ENCODE assay signal across 19 cellular contexts in genomic region chr17:46160169-46160568, GRCh38. TPM values are rescaled to one million over a fixed set of nuclear protein-coding genes. Genes with fewer than 3 reads are reported as not detected.
DNase-seq lines count a peak whose midpoint lies in the region; ATAC-seq and TF ChIP-seq lines count a peak whose summit lies in the region.
"Had no signal": no experiment of that assay in that cellular context is flagged by ENCODE, and none has a peak within 500 bp of the region (broad histone marks: within the 10 kb centered on the region; RNA-seq: fewer than 3 reads in every experiment).

No MANE protein-coding gene starts in this region.

- no peaks in the 10 kb centered on the region for H3K27me3 ChIP-seq in CD4-positive, alpha-beta memory T cell (ENCODE audit: insufficient read depth, low read length)
- H3K27me3 ChIP-seq in esophagus muscularis mucosa (no peaks in the 10 kb centered on the region), trophoblast cell (ENCODE audit: insufficient read depth, low read length) (no peaks in the 10 kb centered on the region), left lung (no peaks in the 10 kb centered on the region)
- H3K27me3 ChIP-seq: hepatocyte, thyroid gland had no signal

- no peaks in the 10 kb centered on the region for H3K9me3 Mint-ChIP-seq in CD4-positive, alpha-beta memory T cell
- H3K9me3 Mint-ChIP-seq in T-cell = no peaks in the 10 kb centered on the region
- H3K9me3 Mint-ChIP-seq: activated CD4-positive, alpha-beta T cell treated with anti-CD3 and anti-CD28 coated beads, Interleukin-2, amount 10 ng/mL, durations not matched to agents 24 days and 14 days; activated naive CD4-positive, alpha-beta T cell treated with anti-CD3 and anti-CD28 coated beads for 36 hours had no signal

- TF ChIP-seq CTCF in HEK293 (tag by site-specific recombination; IDR thresholded peaks at IDR 0.05) (no peak), esophagus muscularis mucosa (IDR thresholded peaks at IDR 0.05) (no peak), left lung (IDR thresholded peaks at IDR 0.05) (no peak)

- POLR2A ChIA-PET in CD4-positive, alpha-beta memory T cell (lab: Charles Lee; ENCODE audit: partially characterized antibody) = interaction anchor here (0.6 to 2.5 kb wide), 4 partner anchors 9 to 33 kb away, joined by 4 to 7 read pairs (median 4); partner anchors contain the start of gene KANSL1
- POLR2A ChIA-PET in HEK293 (lab: Yijun Ruan, JAX) (interaction anchor here (0.6 kb wide), 1 partner anchor 30 kb away, joined by 9 read pairs; no protein-coding TSS in a partner anchor), T-cell (lab: Charles Lee) (interaction anchor here (0.5 to 1.0 kb wide), 3 partner anchors 9 to 28 kb away, joined by 3 to 6 read pairs (median 3); no protein-coding TSS in a partner anchor)

- H3K4ac ChIP-seq in trophoblast cell (ENCODE audit: low read depth, low read length) = peak overlapping the region; percentile 49

- no peak overlapping the region for H2AK5ac ChIP-seq in trophoblast cell (ENCODE audit: low read length)

- H3K36me3 ChIP-seq in CD4-positive, alpha-beta memory T cell (ENCODE audit: insufficient read depth, low read length) = no peaks in the 10 kb centered on the region
- H3K36me3 ChIP-seq in HEK293 (ENCODE audit: control insufficient read depth in 2 of 2, insufficient read depth in 1 of 2, low read length in 2 of 2) (no peaks in the 10 kb centered on the region; a peak in 1 of 3 replicates), esophagus muscularis mucosa (no peaks in the 10 kb centered on the region), trophoblast cell (ENCODE audit: control insufficient read depth in 1 of 2, insufficient read depth in 2 of 2, low read length in 2 of 2) (peaks cover 0 to 2% of the 10 kb centered on the region in 2 experiments), left lung (no peaks in the 10 kb centered on the region)
- H3K36me3 ChIP-seq: thyroid gland had no signal

- H3K4me3 ChIP-seq in CD4-positive, alpha-beta memory T cell (ENCODE audit: low read length in 2 of 2) = no peak overlapping the region
- no peak overlapping the region for H3K4me3 ChIP-seq in HEK293 (ENCODE audit: low read depth, low read length)
- H3K4me3 ChIP-seq in esophagus muscularis mucosa = no peak overlapping the region
- no peak overlapping the region for H3K4me3 ChIP-seq in trophoblast cell (ENCODE audit: low read depth, low read length)
- H3K4me3 ChIP-seq in left lung = no peak overlapping the region
- H3K4me3 ChIP-seq: coronary artery, hepatocyte, thyroid gland had no signal

- no peak overlapping the region for H3K9ac ChIP-seq in trophoblast cell (ENCODE audit: low read length)

- no peak for ATAC-seq in sciatic nerve
- no peak for ATAC-seq in T-cell (replicated peaks in 1 of 4)
- no peak for ATAC-seq in left lung

- H3K36me3 Mint-ChIP-seq in CD4-positive, alpha-beta memory T cell = peaks cover 4 to 24% of the 10 kb centered on the region in 2 donors
- H3K36me3 Mint-ChIP-seq in T-cell = peaks cover 28% of the 10 kb centered on the region

- H2BK12ac ChIP-seq in trophoblast cell (ENCODE audit: low read length) = no peak overlapping the region

- no peaks in the 10 kb centered on the region for H3K27me3 Mint-ChIP-seq in CD4-positive, alpha-beta memory T cell
- no peaks in the 10 kb centered on the region for H3K27me3 Mint-ChIP-seq in T-cell
- H3K27me3 Mint-ChIP-seq: activated CD4-positive, alpha-beta T cell treated with anti-CD3 and anti-CD28 coated beads, Interleukin-2, amount 10 ng/mL, durations not matched to agents 24 days and 14 days had no signal

- 96% methylated on average over 8 of the region's 8 CpGs for WGBS in esophagus muscularis mucosa
- WGBS in trophoblast cell (ENCODE audit: extremely low coverage, insufficient coverage, insufficient read length) = no CpG with 5 or more reads among the region's 8 CpGs

- TF ChIP-seq POLR2A in esophagus muscularis mucosa (IDR thresholded peaks at IDR 0.05; ENCODE audit: low read depth) = no peak

- H3K4me1 Mint-ChIP-seq in CD4-positive, alpha-beta memory T cell = peaks cover 75 to 98% (median 86%) of the 10 kb centered on the region in 4 donors
- peaks cover 94 to 98% (median 95%) of the 10 kb centered on the region in 3 donors for H3K4me1 Mint-ChIP-seq in T-cell

- peak overlapping the region; percentile 77 for H3K18ac ChIP-seq in trophoblast cell (ENCODE audit: low read length)

- no peak for TF ChIP-seq EP300 in esophagus muscularis mucosa (IDR thresholded peaks at IDR 0.05)

- H3K4me2 ChIP-seq in trophoblast cell (ENCODE audit: low read length) = no peak overlapping the region
- H3K4me2 ChIP-seq: hepatocyte had no signal

- no peak overlapping the region for H4K12ac ChIP-seq in trophoblast cell (ENCODE audit: low read depth, low read length)

- peak overlapping the region in 3 of 8 donors; percentile 21 to 46 (median 31) for H3K4me3 Mint-ChIP-seq in CD4-positive, alpha-beta memory T cell
- peak overlapping the region in 1 of 3 donors; percentile 54 for H3K4me3 Mint-ChIP-seq in T-cell
- H3K4me3 Mint-ChIP-seq: activated CD4-positive, alpha-beta T cell treated with anti-CD3 and anti-CD28 coated beads, Interleukin-2, amount 10 ng/mL, durations not matched to agents 24 days and 14 days; activated naive CD4-positive, alpha-beta T cell treated with anti-CD3 and anti-CD28 coated beads for 36 hours had no signal

- CTCF ChIA-PET in CD4-positive, alpha-beta memory T cell (lab: Charles Lee; ENCODE audit: partially characterized antibody) = interaction anchor here (1.0 to 1.8 kb wide), 5 partner anchors 10 to 53 kb away, joined by 3 to 10 read pairs (median 4); no protein-coding TSS in a partner anchor
- CTCF ChIA-PET in HEK293 (lab: Yijun Ruan, JAX) (interaction anchor here (0.8 to 3.4 kb wide), 5 partner anchors 7 to 123 kb away, joined by 3 to 19 read pairs (median 3); partner anchors contain the start of gene KANSL1), T-cell (lab: Charles Lee) (interaction anchor here in 1 of 2 donors (0.8 to 2.2 kb wide), 5 partner anchors 15 to 52 kb away, joined by 3 to 9 read pairs (median 4); partner anchors contain the start of gene KANSL1)

- intact Hi-C loops in CD4-positive, alpha-beta memory T cell (cut with micrococcal nuclease) = no loop called here
- intact Hi-C loops in esophagus muscularis mucosa (cut with DNase I) = no loop called here
- intact Hi-C loops in sciatic nerve (cut with DNase I) = no loop called here
- intact Hi-C loops in left lung (cut with DNase I) = no loop called here

- H3K4me1 ChIP-seq in CD4-positive, alpha-beta memory T cell (ENCODE audit: insufficient read depth, low read length) = peaks cover 96% of the 10 kb centered on the region
- peaks cover 74% of the 10 kb centered on the region for H3K4me1 ChIP-seq in HEK293 (ENCODE audit: control insufficient read depth, insufficient read depth, low read length)
- peaks cover 74 to 97% (median 96%) of the 10 kb centered on the region in 4 donors for H3K4me1 ChIP-seq in esophagus muscularis mucosa
- no peaks in the 10 kb centered on the region for H3K4me1 ChIP-seq in trophoblast cell (ENCODE audit: control insufficient read depth in 1 of 2, insufficient read depth in 2 of 2, low read length in 2 of 2)
- peaks cover 78 to 96% of the 10 kb centered on the region in 2 donors for H3K4me1 ChIP-seq in left lung

- H4K91ac ChIP-seq in trophoblast cell (ENCODE audit: low read depth, low read length) = no peak overlapping the region

- H3K79me2 ChIP-seq in trophoblast cell (ENCODE audit: control insufficient read depth, insufficient read depth, low read length, poor library complexity) = peaks cover 36% of the 10 kb centered on the region

- DNase-seq in CD4-positive, alpha-beta memory T cell = no peak
- DNase-seq in esophagus muscularis mucosa (ENCODE audit: extremely low spot score) = no peak
- DNase-seq in trophoblast cell = no peak
- no peak for DNase-seq in sciatic nerve (ENCODE audit: low spot score)
- DNase-seq in T-cell = no peak
- DNase-seq in left lung = no peak
- DNase-seq: activated CD4-positive, alpha-beta T cell treated with anti-CD3 and anti-CD28 coated beads, Interleukin-2, amount 10 ng/mL, durations not matched to agents 24 days and 14 days; activated naive CD4-positive, alpha-beta T cell treated with anti-CD3 and anti-CD28 coated beads for 36 hours; activated T-cell treated with anti-CD3 and anti-CD28 coated beads for 4 hours; Caco-2; Kasumi-1; NCI-H1417; NCI-H2171 treated with DMSO at 0.1 percent for 48 hours; NCI-H748 treated with DMSO at 0.1 percent for 48 hours; SW 1271; thyroid gland had no signal

- H2BK120ac ChIP-seq in trophoblast cell (ENCODE audit: insufficient read depth, low read length, poor library complexity) = no peak overlapping the region

- H2BK5ac ChIP-seq in trophoblast cell (ENCODE audit: low read depth, low read length, poor library complexity) = no peak overlapping the region

- peak overlapping the region; percentile 10 to 89 (median 51) for H3K27ac Mint-ChIP-seq in CD4-positive, alpha-beta memory T cell
- H3K27ac Mint-ChIP-seq in T-cell = peak overlapping the region in 1 of 2 donors; percentile 56
- H3K27ac Mint-ChIP-seq: activated CD4-positive, alpha-beta T cell treated with anti-CD3 and anti-CD28 coated beads, Interleukin-2, amount 10 ng/mL, durations not matched to agents 24 days and 14 days; activated naive CD4-positive, alpha-beta T cell treated with anti-CD3 and anti-CD28 coated beads for 36 hours had no signal

- no peaks in the 10 kb centered on the region for H3K9me3 ChIP-seq in CD4-positive, alpha-beta memory T cell (ENCODE audit: control insufficient read depth in 1 of 2, low read length in 2 of 2)
- H3K9me3 ChIP-seq in HEK293 (ENCODE audit: control insufficient read depth, insufficient read depth, low read depth, low read length) (no peaks in the 10 kb centered on the region), esophagus muscularis mucosa (no peaks in the 10 kb centered on the region), trophoblast cell (ENCODE audit: insufficient read depth, low read depth, low read length) (no peaks in the 10 kb centered on the region), left lung (no peaks in the 10 kb centered on the region)
- H3K9me3 ChIP-seq: Caco-2, thyroid gland had no signal

- H3K14ac ChIP-seq in trophoblast cell (ENCODE audit: low read length) = no peak overlapping the region

- no peak overlapping the region for H3K23ac ChIP-seq in trophoblast cell (ENCODE audit: low read length)

- no peaks in the 10 kb centered on the region for H3K79me1 ChIP-seq in trophoblast cell (ENCODE audit: low read length)

- no peak overlapping the region for H3K27ac ChIP-seq in CD4-positive, alpha-beta memory T cell (ENCODE audit: low read depth, low read length)
- H3K27ac ChIP-seq in HEK293 (ENCODE audit: extremely low read depth, low read depth, low read length) (no peak overlapping the region), esophagus muscularis mucosa (replicated peaks in 1 of 4) (peak overlapping the region; percentile 77 to 83 (median 78)), trophoblast cell (ENCODE audit: low read depth, low read length) (no peak overlapping the region), left lung (peak overlapping the region in 1 of 2 donors; percentile 23)
- H3K27ac ChIP-seq: coronary artery, hepatocyte had no signal

- H2AFZ ChIP-seq in trophoblast cell (ENCODE audit: insufficient read depth, low read length, poor library complexity) = no peak overlapping the region
- H2AFZ ChIP-seq: hepatocyte had no signal

- H4K8ac ChIP-seq in trophoblast cell (ENCODE audit: low read depth, low read length) = no peak overlapping the region

RNA-seq across cellular contexts. Expression of gene KANSL1, which starts 33.1 kb away (rescaled TPM):
- 100 to 1,000 TPM; 190 to 206 TPM for total RNA-seq in CD4-positive, alpha-beta memory T cell
- 10 to 100 TPM in 1 of 2 donors, 1 to 10 TPM in 1; 6.7 to 24.3 TPM for polyA plus RNA-seq in CD4-positive, alpha-beta memory T cell
- total RNA-seq in esophagus muscularis mucosa (100 to 1,000 TPM in 1 of 4 donors, 10 to 100 TPM in 3; 55.0 to 124 (median 70.0) TPM), sciatic nerve (108 TPM), T-cell (100 to 1,000 TPM; 113 to 301 (median 160) TPM), left lung (10 to 100 TPM; 65.9 to 67.8 TPM)
- polyA plus RNA-seq in trophoblast cell (2013) = 34.1 and 34.6 TPM in 2 replicates

Comparison
In these comparisons a context has a peak if more than half of its experiments do, and no peak if none do; other contexts are left out.
1. H3K27ac ChIP-seq: peak in esophagus muscularis mucosa (4 of 4); none in CD4-positive, alpha-beta memory T cell (single experiment), HEK293 (single experiment) and trophoblast cell (single experiment).